In the genomic region with DNA sequence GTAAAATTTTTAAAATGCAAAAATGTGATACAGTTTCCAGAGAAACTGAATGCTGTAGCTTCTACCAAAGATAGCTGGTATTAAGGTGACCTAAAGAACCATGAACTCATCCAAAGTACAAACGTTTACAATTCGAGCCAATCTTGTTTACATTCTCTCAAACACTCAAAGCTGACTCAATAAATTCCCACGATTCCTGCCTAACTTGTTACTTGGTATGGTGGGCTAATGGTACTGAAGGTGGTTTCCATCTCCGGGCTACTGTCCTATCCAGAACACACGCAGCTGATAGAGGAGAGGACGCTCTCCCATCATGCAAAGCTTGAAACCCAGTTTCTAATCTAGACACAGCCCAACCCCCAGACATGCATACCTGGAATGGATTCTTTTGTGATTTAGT, we compare ENCODE assay signal across 16 cellular contexts. TPM values are rescaled to one million over a fixed set of nuclear protein-coding genes. Genes with fewer than 3 reads are reported as not detected.
DNase-seq lines count a peak whose midpoint lies in the region; TF ChIP-seq lines count a peak whose summit lies in the region.
"Had no signal": no experiment of that assay in that cellular context is flagged by ENCODE, and none has a peak within 500 bp of the region (broad histone marks: within the 10 kb centered on the region; RNA-seq: fewer than 3 reads in every experiment).

No MANE protein-coding gene starts in this region.

- TF ChIP-seq CTCF in fibroblast of mammary gland (conservative IDR thresholded peaks at IDR 0.05; ENCODE audit: control insufficient read depth, insufficient read depth, low read depth, low read length), result no peak
- no peak for TF ChIP-seq CTCF in progenitor cell of endocrine pancreas (IDR thresholded peaks at IDR 0.05; ENCODE audit: unreplicated experiment)

- H3K4me3 Mint-ChIP-seq in progenitor cell of endocrine pancreas (ENCODE audit: low read depth), result no peak overlapping the region
- H3K4me3 Mint-ChIP-seq: activated CD4-positive, alpha-beta memory T cell treated with anti-CD3 and anti-CD28 coated beads for 36 hours; activated naive CD8-positive, alpha-beta T cell treated with anti-CD3 and anti-CD28 coated beads, Interleukin-2, amount 50 U/mL, for 24 hours; B cell had no signal

- peaks cover 14% of the 10 kb centered on the region for H3K4me1 Mint-ChIP-seq in progenitor cell of endocrine pancreas (ENCODE audit: low read depth)

- no peaks in the 10 kb centered on the region for H3K27me3 Mint-ChIP-seq in progenitor cell of endocrine pancreas
- H3K27me3 Mint-ChIP-seq: activated CD4-positive, alpha-beta memory T cell treated with anti-CD3 and anti-CD28 coated beads for 36 hours; activated naive CD8-positive, alpha-beta T cell treated with anti-CD3 and anti-CD28 coated beads, Interleukin-2, amount 50 U/mL, for 24 hours; B cell had no signal

- H3K9me3 Mint-ChIP-seq in progenitor cell of endocrine pancreas (ENCODE audit: low read depth), result no peaks in the 10 kb centered on the region
- H3K9me3 Mint-ChIP-seq: activated CD4-positive, alpha-beta memory T cell treated with anti-CD3 and anti-CD28 coated beads for 36 hours; activated naive CD8-positive, alpha-beta T cell treated with anti-CD3 and anti-CD28 coated beads, Interleukin-2, amount 50 U/mL, for 24 hours had no signal

- peaks cover 7% of the 10 kb centered on the region for H3K36me3 Mint-ChIP-seq in progenitor cell of endocrine pancreas (ENCODE audit: insufficient read depth)

- DNase-seq in EL (peak; percentile 38), M059J (ENCODE audit: low read depth) (peak; percentile 67), fibroblast of mammary gland (ENCODE audit: low read depth) (peak; percentile 45), progenitor cell of endocrine pancreas (ENCODE audit: low spot score, unreplicated experiment) (no peak), T-helper 9 cell (no peak), NCI-H1930 (lab: John Stamatoyannopoulos, UW) (no peak), hippocampal formation (lab: John Stamatoyannopoulos, UW) (no peak)
- DNase-seq: activated CD4-positive, alpha-beta memory T cell treated with anti-CD3 and anti-CD28 coated beads for 36 hours; activated naive CD8-positive, alpha-beta T cell treated with anti-CD3 and anti-CD28 coated beads, Interleukin-2, amount 50 U/mL, for 24 hours; midbrain; NCI-H1048; nucleus accumbens; stimulated activated CD4-positive, alpha-beta T cell treated with anti-CD3 and anti-CD28 coated beads, Interleukin-4, amount 100 ng/mL, for 24 hours; stimulated activated CD8-positive, alpha-beta memory T cell treated with anti-CD3 and anti-CD28 coated beads, Interleukin-4, amount 100 ng/mL, for 48 hours had no signal

- peak overlapping the region; percentile 47 for H3K27ac Mint-ChIP-seq in progenitor cell of endocrine pancreas
- H3K27ac Mint-ChIP-seq: activated CD4-positive, alpha-beta memory T cell treated with anti-CD3 and anti-CD28 coated beads for 36 hours; B cell had no signal

- no peak overlapping the region for H3K4me3 ChIP-seq in fibroblast of mammary gland (ENCODE audit: control insufficient read depth, low read depth, low read length)
- H3K4me3 ChIP-seq: suprapubic skin had no signal

RNA-seq across cellular contexts. Expression of a gene that starts 31.5 kb away (rescaled TPM):
- total RNA-seq in M059J (2014; rRNA removed; shearing (Covaris generic)), result 0.47 and 1.1 TPM in 2 replicates
- 0.24 and 0.33 TPM in 2 replicates for total RNA-seq in progenitor cell of endocrine pancreas

RNA-seq across cellular contexts. Expression of a gene that starts 31.7 kb away (rescaled TPM):
- total RNA-seq in M059J (2014; rRNA removed; shearing (Covaris generic)), result 117 and 146 TPM in 2 replicates
- 101 and 102 TPM in 2 replicates for total RNA-seq in progenitor cell of endocrine pancreas

RNA-seq across cellular contexts. Expression of a gene that starts 49.5 kb away (rescaled TPM):
- 1.7 and 5.2 TPM in 2 replicates for total RNA-seq in M059J (2014; rRNA removed; shearing (Covaris generic))
- total RNA-seq in progenitor cell of endocrine pancreas, result 13.7 and 15.1 TPM in 2 replicates

Comparison
In these comparisons a context has a peak if more than half of its experiments do, and no peak if none do; other contexts are left out.
1. DNase-seq: peak in EL (single experiment), M059J (single experiment) and fibroblast of mammary gland (single experiment); none in progenitor cell of endocrine pancreas (single experiment), T-helper 9 cell (single experiment), NCI-H1930 (0 of 2) and hippocampal formation (0 of 2).